In the genomic region with DNA sequence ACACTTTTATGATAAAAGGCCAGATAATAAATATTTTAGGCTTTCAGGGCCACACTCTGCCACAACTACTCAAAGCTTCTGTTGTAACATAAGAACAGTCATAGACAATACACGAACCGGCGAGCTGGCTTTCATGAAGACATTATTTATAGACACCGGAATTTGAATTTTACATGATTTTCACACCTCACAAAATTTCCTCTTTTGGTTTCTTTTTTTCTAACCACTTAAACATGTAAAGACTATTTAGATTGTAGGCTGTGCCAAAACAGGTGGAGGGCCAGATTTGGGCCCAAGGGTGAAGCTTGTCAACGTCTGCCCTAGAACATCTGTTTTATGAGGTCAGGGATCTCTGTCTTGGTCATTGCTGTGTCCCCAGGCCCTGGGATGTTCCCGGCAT, we compare ENCODE assay signal across 17 cellular contexts. TPM values are rescaled to one million over a fixed set of nuclear protein-coding genes. Genes with fewer than 3 reads are reported as not detected.
DNase-seq lines count a peak whose midpoint lies in the region; ATAC-seq, FAIRE-seq and TF ChIP-seq lines count a peak whose summit lies in the region.
"Had no signal": no experiment of that assay in that cellular context is flagged by ENCODE, and none has a peak within 500 bp of the region (broad histone marks: within the 10 kb centered on the region; RNA-seq: fewer than 3 reads in every experiment).

No MANE protein-coding gene starts in this region.

- DNase-seq in GM12864 (ENCODE audit: low read depth), result peak; percentile 61
- peak; percentile 69 for DNase-seq in NAMALWA (ENCODE audit: low spot score)
- peak; percentile 52 for DNase-seq in naive B cell
- no peak for DNase-seq in amniotic stem cell (lab: John Stamatoyannopoulos, UW)
- DNase-seq in activated effector memory CD4-positive, alpha-beta T cell treated with anti-CD3 and anti-CD28 coated beads, Interleukin-2, amount 50 U/mL, for 16 hours, result no peak
- DNase-seq in kidney, result no peak
- DNase-seq: activated CD4-positive, alpha-beta T cell treated with anti-CD3 and anti-CD28 coated beads for 1 hour; activated T-cell treated with anti-CD3 and anti-CD28 coated beads, Interleukin-2, amount 50 U/mL, for 1 hour; DMS79; effector memory CD4-positive, alpha-beta T cell; foreskin keratinocyte; NCI-H2227 treated with DMSO at 0.1 percent for 48 hours had no signal

- H3K27ac Mint-ChIP-seq in naive B cell, result peak overlapping the region; percentile 90 to 96 (median 94)

- H3K9me3 Mint-ChIP-seq in naive B cell, result no peaks in the 10 kb centered on the region

- no peaks in the 10 kb centered on the region for H3K36me3 Mint-ChIP-seq in naive B cell

- TF ChIP-seq CTCF in GM12864 (IDR thresholded peaks at IDR 0.05; ENCODE audit: low read depth, low read length, missing control alignments), result no peak
- TF ChIP-seq CTCF in kidney (IDR thresholded peaks at IDR 0.05; ENCODE audit: borderline replicate concordance, extremely low read depth, insufficient read depth), result no peak

- H3K27me3 Mint-ChIP-seq in naive B cell, result no peaks in the 10 kb centered on the region

- intact Hi-C loops in kidney (cut with DNase I), result no loop called here

- H3K9ac ChIP-seq in kidney (ENCODE audit: low read length in 2 of 2), result no peak overlapping the region

- ATAC-seq in GM19324 (IDR thresholded peaks at IDR 0.05; ENCODE audit: low FRiP score, unreplicated experiment) (peak; percentile 57), naive B cell (ENCODE audit: low read depth in 2 of 2) (peak; percentile 68 to 71)
- ATAC-seq in activated CD4-positive, CD25-positive, alpha-beta regulatory T cell treated with anti-CD3 and anti-CD28 coated beads, Interleukin-2, amount 50 U/mL, for 24 hours, result no peak
- ATAC-seq: foreskin keratinocyte had no signal

- no peak overlapping the region for H3K27ac ChIP-seq in kidney (ENCODE audit: low read depth in 2 of 2, low read length in 2 of 2)
- H3K27ac ChIP-seq: foreskin keratinocyte, psoas muscle had no signal

- FAIRE-seq in kidney (lab: Jason Lieb, UNC), result no peak
- FAIRE-seq: astrocyte had no signal

- no peaks in the 10 kb centered on the region for H3K4me1 ChIP-seq in kidney (ENCODE audit: control insufficient read depth in 1 of 2, insufficient read depth in 1 of 2, low read depth in 1 of 2, low read length in 2 of 2)

- H3K4me3 ChIP-seq in GM12864 (ENCODE audit: low read depth, low read length), result no peak overlapping the region
- H3K4me3 ChIP-seq in kidney (ENCODE audit: low read length in 2 of 2), result no peak overlapping the region
- H3K4me3 ChIP-seq: psoas muscle had no signal

- no peaks in the 10 kb centered on the region for H3K36me3 ChIP-seq in kidney (ENCODE audit: control insufficient read depth in 1 of 2, insufficient read depth in 2 of 2, low read length in 2 of 2)

- H3K4me3 Mint-ChIP-seq in naive B cell, result peak overlapping the region; percentile 48 to 84 (median 78)

- H3K9me3 ChIP-seq in kidney (ENCODE audit: control insufficient read depth in 1 of 2, low read length in 2 of 2), result no peaks in the 10 kb centered on the region
- H3K9me3 ChIP-seq: psoas muscle had no signal

- peaks cover 63 to 96% (median 68%) of the 10 kb centered on the region in 3 donors for H3K4me1 Mint-ChIP-seq in naive B cell

RNA-seq across cellular contexts. Expression of a gene that starts 29.7 kb away (rescaled TPM):
- polyA plus RNA-seq in naive B cell (ENCODE audit: low read depth in 6 of 6) (not detected), kidney (ENCODE audit: insufficient read depth, low read depth, low replicate concordance) (26.4 TPM)
- 33.7 TPM for total RNA-seq in kidney
- total RNA-seq: astrocyte, psoas muscle had no signal

RNA-seq across cellular contexts. Expression of a gene that starts 44.4 kb away (rescaled TPM):
- polyA plus RNA-seq in naive B cell (ENCODE audit: low read depth in 6 of 6) (not detected), kidney (ENCODE audit: insufficient read depth, low read depth, low replicate concordance) (331 TPM)
- total RNA-seq in kidney, result 134 TPM
- total RNA-seq: foreskin keratinocyte had no signal
- polyA plus RNA-seq: foreskin keratinocyte had no signal

RNA-seq across cellular contexts. Expression of a gene that starts 48.9 kb away (rescaled TPM):
- polyA plus RNA-seq in naive B cell (ENCODE audit: low read depth in 6 of 6) (not detected), kidney (ENCODE audit: insufficient read depth, low read depth, low replicate concordance) (5.1 TPM)
- 7.5 TPM for total RNA-seq in kidney
- total RNA-seq: foreskin keratinocyte, HT-29 had no signal

RNA-seq across cellular contexts. Expression of a gene that starts 52.7 kb away (rescaled TPM):
- polyA plus RNA-seq in naive B cell (ENCODE audit: low read depth in 6 of 6) (1 to 10 TPM; 1.0 to 2.7 (median 1.2) TPM), kidney (ENCODE audit: insufficient read depth, low read depth, low replicate concordance) (39.0 TPM)
- 31.8 TPM for total RNA-seq in kidney
- total RNA-seq: HT-29 had no signal

RNA-seq across cellular contexts. Expression of a gene that starts 55.7 kb away (rescaled TPM):
- polyA plus RNA-seq in naive B cell (ENCODE audit: low read depth in 6 of 6) (under 1 TPM in 4 of 6 donors, not detected in 2; 0.06 to 0.36 (median 0.28) TPM), kidney (ENCODE audit: insufficient read depth, low read depth, low replicate concordance) (9.6 TPM)
- total RNA-seq in kidney, result 24.1 TPM

Comparison
In these comparisons a context has a peak if more than half of its experiments do, and no peak if none do; other contexts are left out.
1. DNase-seq: peak in GM12864 (single experiment), NAMALWA (single experiment) and naive B cell (single experiment); none in amniotic stem cell (single experiment), activated effector memory CD4-positive, alpha-beta T cell treated with anti-CD3 and anti-CD28 coated beads, Interleukin-2, amount 50 U/mL, for 16 hours (single experiment) and kidney (single experiment).
2. ATAC-seq: peak in GM19324 (single experiment) and naive B cell (2 of 2); none in activated CD4-positive, CD25-positive, alpha-beta regulatory T cell treated with anti-CD3 and anti-CD28 coated beads, Interleukin-2, amount 50 U/mL, for 24 hours (0 of 2).
3. RNA of a gene that starts 29.7 kb away (polyA plus RNA-seq): 26.4 TPM in kidney (single experiment); not detected in naive B cell; every median in the first group is over 10 times any median in the second.
4. RNA of a gene that starts 44.4 kb away (polyA plus RNA-seq): 331 TPM in kidney (single experiment); not detected in naive B cell; every median in the first group is over 100 times any median in the second.